In genomic region chr12:15534870-15535269, GRCh38 we compare ENCODE assay signal across 12 cellular contexts.
DNase-seq lines count a peak whose midpoint lies in the region; ATAC-seq and TF ChIP-seq lines count a peak whose summit lies in the region.
"Had no signal": no experiment of that assay in that cellular context is flagged by ENCODE, and none has a peak within 500 bp of the region (broad histone marks: within the 10 kb centered on the region; RNA-seq: fewer than 3 reads in every experiment).

No MANE protein-coding gene starts in this region.

- CTCF ChIA-PET in activated naive CD4-positive, alpha-beta T cell treated with anti-CD3 and anti-CD28 coated beads, Interleukin-2, amount 10 ng/mL, durations not matched to agents 7 days and 5 days (lab: Charles Lee), result interaction anchor here (0.7 to 12.2 kb wide), 9 partner anchors 11 to 50 kb away, joined by 3 to 527 read pairs (median 8); no protein-coding TSS in a partner anchor
- CTCF ChIA-PET in CD8-positive, alpha-beta T cell (lab: Charles Lee), result interaction anchor here (1.2 to 5.7 kb wide), 8 partner anchors 13 to 250 kb away, joined by 3 to 277 read pairs (median 6); no protein-coding TSS in a partner anchor

- H3K27ac Mint-ChIP-seq in GM23338 (no peak overlapping the region), glutamatergic neuron (ENCODE audit: unreplicated experiment) (no peak overlapping the region)
- no peak overlapping the region for H3K27ac Mint-ChIP-seq in activated naive CD4-positive, alpha-beta T cell treated with anti-CD3 and anti-CD28 coated beads, Interleukin-2, amount 10 ng/mL, durations not matched to agents 7 days and 5 days
- no peak overlapping the region for H3K27ac Mint-ChIP-seq in CD8-positive, alpha-beta T cell

- H3K4me1 ChIP-seq in GM23338 (ENCODE audit: insufficient read depth) (peaks cover 3% of the 10 kb centered on the region; the same call in 1 of the 2 replicates), spleen (peaks cover 0 to 23% (median 7%) of the 10 kb centered on the region in 6 donors)
- H3K4me1 ChIP-seq in CD8-positive, alpha-beta T cell (ENCODE audit: insufficient read depth, low read length), result peaks cover 25% of the 10 kb centered on the region

- no peaks in the 10 kb centered on the region for H3K27me3 ChIP-seq in GM23338 (ENCODE audit: insufficient read depth)
- no peaks in the 10 kb centered on the region for H3K27me3 ChIP-seq in spleen (replicated peaks in 1 of 7)
- no peaks in the 10 kb centered on the region for H3K27me3 ChIP-seq in CD8-positive, alpha-beta T cell (ENCODE audit: insufficient read depth, low read length)

- DNase-seq in GM23338 (ENCODE audit: low spot score) (no peak), NOMO-1 treated with dmso at 0.1 percent for 144 hours (lab: John Stamatoyannopoulos, UW; ENCODE audit: unreplicated experiment) (peak; percentile 40), fibroblast of peridontal ligament (ENCODE audit: extremely low read depth) (peak; percentile 70), spleen (no peak), SW 1271 (lab: John Stamatoyannopoulos, UW) (no peak), glutamatergic neuron (no peak)
- DNase-seq in activated naive CD4-positive, alpha-beta T cell treated with anti-CD3 and anti-CD28 coated beads, Interleukin-2, amount 10 ng/mL, durations not matched to agents 7 days and 5 days, result no peak
- DNase-seq in CD8-positive, alpha-beta T cell, result no peak
- DNase-seq: H7, NCI-H2081, retina had no signal

- TF ChIP-seq POLR2A in spleen (IDR thresholded peaks at IDR 0.05), result no peak

- no peaks in the 10 kb centered on the region for H3K9me3 ChIP-seq in spleen
- H3K9me3 ChIP-seq in CD8-positive, alpha-beta T cell (ENCODE audit: low read length), result no peaks in the 10 kb centered on the region

- no peaks in the 10 kb centered on the region for H3K79me2 ChIP-seq in GM23338 (replicated peaks; ENCODE audit: insufficient read depth)

- H3K9me2 ChIP-seq in GM23338 (ENCODE audit: insufficient read depth), result 0 out of 2 replicates have a peak, but pooled peaks cover 3% of the 10 kb centered on the region

- no peaks in the 10 kb centered on the region for H3F3A ChIP-seq in GM23338 (replicated peaks; ENCODE audit: low read depth)

- 67 to 91% (median 76%) methylated on average over 5 of the region's 5 CpGs for WGBS in spleen, 5 donors

- no peaks in the 10 kb centered on the region for H3K36me3 Mint-ChIP-seq in GM23338 (ENCODE audit: low read depth)
- H3K36me3 Mint-ChIP-seq in activated naive CD4-positive, alpha-beta T cell treated with anti-CD3 and anti-CD28 coated beads, Interleukin-2, amount 10 ng/mL, durations not matched to agents 7 days and 5 days, result peaks cover 7% of the 10 kb centered on the region
- no peaks in the 10 kb centered on the region for H3K36me3 Mint-ChIP-seq in CD8-positive, alpha-beta T cell
- H3K36me3 Mint-ChIP-seq in glutamatergic neuron (ENCODE audit: unreplicated experiment), result no peaks in the 10 kb centered on the region

- H2AFZ ChIP-seq in GM23338, result peak overlapping the region; percentile 85

- H3K4me3 ChIP-seq in GM23338, result no peak overlapping the region
- peak overlapping the region in 1 of 8 donors; percentile 30 for H3K4me3 ChIP-seq in spleen
- H3K4me3 ChIP-seq in CD8-positive, alpha-beta T cell (ENCODE audit: low read depth, low read length), result no peak overlapping the region

- no peak overlapping the region for H3K4me2 ChIP-seq in GM23338

- TF ChIP-seq CTCF in GM23338 (conservative IDR thresholded peaks at IDR 0.05; ENCODE audit: low read depth in 2 of 2) (no peak; a peak in 1 of 4 replicates), spleen (IDR thresholded peaks at IDR 0.05 in 8 of 11, conservative IDR thresholded peaks at IDR 0.05 in 3 of 11) (no peak), glutamatergic neuron (IDR thresholded peaks at IDR 0.05; ENCODE audit: partially characterized antibody, unreplicated experiment) (no peak)
- no peak for TF ChIP-seq CTCF in CD8-positive, alpha-beta T cell (IDR thresholded peaks at IDR 0.05)

- no peak overlapping the region for H3K27ac ChIP-seq in GM23338 (ENCODE audit: low read depth)
- peak overlapping the region in 6 of 8 donors; percentile 17 to 67 (median 52) for H3K27ac ChIP-seq in spleen
- no peak overlapping the region for H3K27ac ChIP-seq in CD8-positive, alpha-beta T cell (ENCODE audit: low read depth, low read length)
- H3K27ac ChIP-seq: epithelial cell of prostate had no signal

- intact Hi-C loops in spleen (cut with DNase I; ENCODE audit: low total_unique reads), result loop anchor here (10.0 kb wide), 1 partner anchor 50 kb away; no protein-coding TSS in a partner anchor
- intact Hi-C loops in CD8-positive, alpha-beta T cell (cut with DNase I, micrococcal nuclease), result loop anchor here (5.0 to 10.0 kb wide), 3 partner anchors 258 to 760 kb away; partner anchors contain the start of gene STRAP (in 1 of the 2)

- H3K4me3 Mint-ChIP-seq in GM23338 (no peak overlapping the region), glutamatergic neuron (ENCODE audit: unreplicated experiment) (no peak overlapping the region)
- no peak overlapping the region for H3K4me3 Mint-ChIP-seq in activated naive CD4-positive, alpha-beta T cell treated with anti-CD3 and anti-CD28 coated beads, Interleukin-2, amount 10 ng/mL, durations not matched to agents 7 days and 5 days
- H3K4me3 Mint-ChIP-seq in CD8-positive, alpha-beta T cell, result no peak overlapping the region

- H3K9me3 Mint-ChIP-seq in GM23338 (no peaks in the 10 kb centered on the region), glutamatergic neuron (ENCODE audit: unreplicated experiment) (no peaks in the 10 kb centered on the region)
- H3K9me3 Mint-ChIP-seq in activated naive CD4-positive, alpha-beta T cell treated with anti-CD3 and anti-CD28 coated beads, Interleukin-2, amount 10 ng/mL, durations not matched to agents 7 days and 5 days, result no peaks in the 10 kb centered on the region
- no peaks in the 10 kb centered on the region for H3K9me3 Mint-ChIP-seq in CD8-positive, alpha-beta T cell

- H4K20me1 ChIP-seq in GM23338 (replicated peaks; ENCODE audit: insufficient read depth), result no peaks in the 10 kb centered on the region

- no peak for ATAC-seq in GM23338
- no peak for ATAC-seq in CD8-positive, alpha-beta T cell

- no peaks in the 10 kb centered on the region for H3K27me3 Mint-ChIP-seq in GM23338 (ENCODE audit: insufficient read depth, low read depth, poor library complexity)
- H3K27me3 Mint-ChIP-seq in activated naive CD4-positive, alpha-beta T cell treated with anti-CD3 and anti-CD28 coated beads, Interleukin-2, amount 10 ng/mL, durations not matched to agents 7 days and 5 days, result no peaks in the 10 kb centered on the region
- no peaks in the 10 kb centered on the region for H3K27me3 Mint-ChIP-seq in CD8-positive, alpha-beta T cell (ENCODE audit: low read depth)
- H3K27me3 Mint-ChIP-seq in glutamatergic neuron (ENCODE audit: unreplicated experiment), result no peaks in the 10 kb centered on the region

- H3K4me1 Mint-ChIP-seq in GM23338, result peaks cover under 1% of the 10 kb centered on the region; the same call in 1 of the 3 replicates
- peaks cover 6% of the 10 kb centered on the region for H3K4me1 Mint-ChIP-seq in activated naive CD4-positive, alpha-beta T cell treated with anti-CD3 and anti-CD28 coated beads, Interleukin-2, amount 10 ng/mL, durations not matched to agents 7 days and 5 days
- H3K4me1 Mint-ChIP-seq in CD8-positive, alpha-beta T cell (ENCODE audit: low read depth), result peaks cover 22% of the 10 kb centered on the region
- peaks cover 2% of the 10 kb centered on the region for H3K4me1 Mint-ChIP-seq in glutamatergic neuron (ENCODE audit: low read depth, unreplicated experiment)

- POLR2A ChIA-PET in CD8-positive, alpha-beta T cell (lab: Charles Lee), result interaction anchor here (0.9 to 4.0 kb wide), 4 partner anchors 12 to 61 kb away, joined by 3 to 23 read pairs (median 12); no protein-coding TSS in a partner anchor

- H3K36me3 ChIP-seq in GM23338 (ENCODE audit: insufficient read depth) (no peaks in the 10 kb centered on the region), spleen (no peaks in the 10 kb centered on the region)
- H3K36me3 ChIP-seq in CD8-positive, alpha-beta T cell (ENCODE audit: insufficient read depth, low read length), result no peaks in the 10 kb centered on the region

TF ChIP-seq in GM23338, 12 proteins besides CTCF, POLR2A, EP300 and RAD21 (continues in another document):
- TF ChIP-seq ZNF331 (CRISPR knock-in tag; IDR thresholded peaks at IDR 0.05; ENCODE audit: low read depth) (no peak), REST (IDR thresholded peaks at IDR 0.05; ENCODE audit: unreplicated experiment) (no peak), EZH2 (IDR thresholded peaks at IDR 0.05; ENCODE audit: low read depth, unreplicated experiment) (no peak), NANOG (IDR thresholded peaks at IDR 0.05; ENCODE audit: borderline replicate concordance) (no peak), JUNB (IDR thresholded peaks at IDR 0.05; ENCODE audit: unreplicated experiment) (no peak), POLR2AphosphoS5 (IDR thresholded peaks at IDR 0.05; ENCODE audit: low read depth) (no peak), EZH2phosphoT487 (IDR thresholded peaks at IDR 0.05; ENCODE audit: unreplicated experiment) (no peak), STAT1 (IDR thresholded peaks at IDR 0.05; ENCODE audit: unreplicated experiment) (no peak)

Comparison
In these comparisons a context has a peak if more than half of its experiments do, and no peak if none do; other contexts are left out.
1. DNase-seq: peak in NOMO-1 treated with dmso at 0.1 percent for 144 hours (single experiment) and fibroblast of peridontal ligament (single experiment); none in GM23338 (single experiment), spleen (single experiment), SW 1271 (0 of 2), activated naive CD4-positive, alpha-beta T cell treated with anti-CD3 and anti-CD28 coated beads, Interleukin-2, amount 10 ng/mL, durations not matched to agents 7 days and 5 days (single experiment), CD8-positive, alpha-beta T cell (0 of 7) and glutamatergic neuron (single experiment).
2. H3K27ac ChIP-seq: peak in spleen (6 of 8); none in GM23338 (single experiment) and CD8-positive, alpha-beta T cell (single experiment).